In genomic region chr11:111303476-111303875, GRCh38 we compare ENCODE assay signal across 1 cellular context.
TF ChIP-seq lines count a peak whose summit lies in the region.

No MANE protein-coding gene starts in this region.

TF ChIP-seq in GM23338, 12 proteins besides CTCF, POLR2A, EP300 and RAD21 (continued from another document):
- TF ChIP-seq ZNF462 (CRISPR knock-in tag; IDR thresholded peaks at IDR 0.05) = no peak
